Comparison of ENCODE assay signal across 1 cellular context in the genomic region with DNA sequence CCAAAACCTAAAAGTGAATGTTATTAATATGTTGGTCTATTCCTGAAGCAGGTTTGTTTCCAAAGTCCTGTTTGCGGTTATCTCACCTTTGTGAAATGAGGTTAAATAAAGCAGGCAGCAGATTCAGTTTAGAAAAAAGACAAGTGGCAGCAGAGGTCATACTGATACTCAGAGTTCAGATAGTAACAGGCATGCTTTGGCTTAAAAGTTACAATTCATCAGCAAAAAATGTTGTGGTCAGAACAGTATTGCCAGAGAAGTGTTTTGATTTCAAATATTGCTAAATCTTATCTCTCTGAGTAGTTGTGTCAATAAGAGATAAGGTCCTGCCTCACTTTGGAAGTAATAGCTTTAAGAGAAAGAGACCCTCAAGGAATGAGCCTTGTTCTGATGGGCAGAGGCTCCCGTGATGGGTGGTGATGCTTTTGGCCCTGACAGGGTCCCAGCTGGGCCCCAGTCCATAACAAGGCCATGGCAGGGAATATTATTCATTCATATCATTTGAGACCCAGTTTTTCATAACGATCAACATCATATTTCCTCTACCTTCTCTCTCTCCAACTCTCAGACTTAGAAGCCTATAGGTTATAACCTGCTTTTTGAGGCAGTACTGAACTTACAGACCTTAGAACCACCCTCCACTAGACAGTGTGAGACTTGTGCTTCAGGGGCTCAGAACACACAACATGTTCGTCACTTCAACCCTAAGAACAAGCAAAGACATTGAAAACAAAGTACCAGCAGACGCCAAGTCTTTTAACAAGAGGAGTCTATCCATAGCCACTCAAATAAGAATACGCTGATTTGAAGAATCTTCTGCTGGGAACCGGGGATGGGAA.
TF ChIP-seq lines count a peak whose summit lies in the region.

No MANE protein-coding gene starts in this region.

TF ChIP-seq in HepG2, 621 proteins besides CTCF, POLR2A, EP300 and RAD21 (continued from another document and continues in another):
- TF ChIP-seq NAIF1 (CRISPR knock-in tag; IDR thresholded peaks at IDR 0.05; ENCODE audit: borderline replicate concordance) (no peak), ZNF746 (CRISPR knock-in tag; IDR thresholded peaks at IDR 0.05) (no peak), KLF11 (CRISPR knock-in tag; IDR thresholded peaks at IDR 0.05) (no peak), HCFC1 (IDR thresholded peaks at IDR 0.05; ENCODE audit: low read depth, low read length) (no peak), SOX6 (IDR thresholded peaks at IDR 0.05) (no peak), SOX6 (CRISPR knock-in tag; IDR thresholded peaks at IDR 0.05) (peak; percentile 87), FLYWCH1 (CRISPR knock-in tag; IDR thresholded peaks at IDR 0.05) (no peak), IKZF1 (IDR thresholded peaks at IDR 0.05) (no peak), CCDC6 (CRISPR knock-in tag; IDR thresholded peaks at IDR 0.05) (no peak), ZNF282 (IDR thresholded peaks at IDR 0.05; ENCODE audit: partially characterized antibody) (no peak), ZFP36L1 (CRISPR knock-in tag; IDR thresholded peaks at IDR 0.05) (no peak; the same call in 1 of the 2 replicates), RORA (CRISPR knock-in tag; IDR thresholded peaks at IDR 0.05) (no peak), ASH2L (IDR thresholded peaks at IDR 0.05; ENCODE audit: insufficient read length, low read depth, low read length) (no peak), MAF1 (CRISPR knock-in tag; IDR thresholded peaks at IDR 0.05; ENCODE audit: borderline replicate concordance) (no peak), ZNF274 (CRISPR knock-in tag; IDR thresholded peaks at IDR 0.05) (no peak), ZNF543 (CRISPR knock-in tag; IDR thresholded peaks at IDR 0.05) (no peak), PHF8 (CRISPR knock-in tag; IDR thresholded peaks at IDR 0.05) (no peak), ZNF790 (CRISPR knock-in tag; IDR thresholded peaks at IDR 0.05; ENCODE audit: borderline replicate concordance) (no peak), NCOA5 (CRISPR knock-in tag; IDR thresholded peaks at IDR 0.05) (no peak), MTF1 (CRISPR knock-in tag; IDR thresholded peaks at IDR 0.05) (no peak), TBP (CRISPR knock-in tag; IDR thresholded peaks at IDR 0.05) (no peak), ZNF460 (CRISPR knock-in tag; IDR thresholded peaks at IDR 0.05; ENCODE audit: borderline replicate concordance) (no peak), ZNF17 (CRISPR knock-in tag; IDR thresholded peaks at IDR 0.05) (no peak), TGIF2 (CRISPR knock-in tag; IDR thresholded peaks at IDR 0.05) (no peak), FOXJ3 (CRISPR knock-in tag; IDR thresholded peaks at IDR 0.05; ENCODE audit: borderline replicate concordance) (peak; percentile 90), KDM5A (IDR thresholded peaks at IDR 0.05; ENCODE audit: borderline replicate concordance, low read length) (no peak), EZH2 (conservative IDR thresholded peaks at IDR 0.05; ENCODE audit: low read depth, low read length) (no peak), ZNF776 (CRISPR knock-in tag; IDR thresholded peaks at IDR 0.05) (no peak)
- TF ChIP-seq, protein P1, sequence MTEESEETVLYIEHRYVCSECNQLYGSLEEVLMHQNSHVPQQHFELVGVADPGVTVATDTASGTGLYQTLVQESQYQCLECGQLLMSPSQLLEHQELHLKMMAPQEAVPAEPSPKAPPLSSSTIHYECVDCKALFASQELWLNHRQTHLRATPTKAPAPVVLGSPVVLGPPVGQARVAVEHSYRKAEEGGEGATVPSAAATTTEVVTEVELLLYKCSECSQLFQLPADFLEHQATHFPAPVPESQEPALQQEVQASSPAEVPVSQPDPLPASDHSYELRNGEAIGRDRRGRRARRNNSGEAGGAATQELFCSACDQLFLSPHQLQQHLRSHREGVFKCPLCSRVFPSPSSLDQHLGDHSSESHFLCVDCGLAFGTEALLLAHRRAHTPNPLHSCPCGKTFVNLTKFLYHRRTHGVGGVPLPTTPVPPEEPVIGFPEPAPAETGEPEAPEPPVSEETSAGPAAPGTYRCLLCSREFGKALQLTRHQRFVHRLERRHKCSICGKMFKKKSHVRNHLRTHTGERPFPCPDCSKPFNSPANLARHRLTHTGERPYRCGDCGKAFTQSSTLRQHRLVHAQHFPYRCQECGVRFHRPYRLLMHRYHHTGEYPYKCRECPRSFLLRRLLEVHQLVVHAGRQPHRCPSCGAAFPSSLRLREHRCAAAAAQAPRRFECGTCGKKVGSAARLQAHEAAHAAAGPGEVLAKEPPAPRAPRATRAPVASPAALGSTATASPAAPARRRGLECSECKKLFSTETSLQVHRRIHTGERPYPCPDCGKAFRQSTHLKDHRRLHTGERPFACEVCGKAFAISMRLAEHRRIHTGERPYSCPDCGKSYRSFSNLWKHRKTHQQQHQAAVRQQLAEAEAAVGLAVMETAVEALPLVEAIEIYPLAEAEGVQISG (CRISPR knock-in tag; IDR thresholded peaks at IDR 0.05) = no peak
- TF ChIP-seq, protein P2, sequence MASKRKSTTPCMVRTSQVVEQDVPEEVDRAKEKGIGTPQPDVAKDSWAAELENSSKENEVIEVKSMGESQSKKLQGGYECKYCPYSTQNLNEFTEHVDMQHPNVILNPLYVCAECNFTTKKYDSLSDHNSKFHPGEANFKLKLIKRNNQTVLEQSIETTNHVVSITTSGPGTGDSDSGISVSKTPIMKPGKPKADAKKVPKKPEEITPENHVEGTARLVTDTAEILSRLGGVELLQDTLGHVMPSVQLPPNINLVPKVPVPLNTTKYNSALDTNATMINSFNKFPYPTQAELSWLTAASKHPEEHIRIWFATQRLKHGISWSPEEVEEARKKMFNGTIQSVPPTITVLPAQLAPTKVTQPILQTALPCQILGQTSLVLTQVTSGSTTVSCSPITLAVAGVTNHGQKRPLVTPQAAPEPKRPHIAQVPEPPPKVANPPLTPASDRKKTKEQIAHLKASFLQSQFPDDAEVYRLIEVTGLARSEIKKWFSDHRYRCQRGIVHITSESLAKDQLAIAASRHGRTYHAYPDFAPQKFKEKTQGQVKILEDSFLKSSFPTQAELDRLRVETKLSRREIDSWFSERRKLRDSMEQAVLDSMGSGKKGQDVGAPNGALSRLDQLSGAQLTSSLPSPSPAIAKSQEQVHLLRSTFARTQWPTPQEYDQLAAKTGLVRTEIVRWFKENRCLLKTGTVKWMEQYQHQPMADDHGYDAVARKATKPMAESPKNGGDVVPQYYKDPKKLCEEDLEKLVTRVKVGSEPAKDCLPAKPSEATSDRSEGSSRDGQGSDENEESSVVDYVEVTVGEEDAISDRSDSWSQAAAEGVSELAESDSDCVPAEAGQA (IDR thresholded peaks at IDR 0.05; ENCODE audit: low read depth) = no peak
- TF ChIP-seq, protein P2 (CRISPR knock-in tag; IDR thresholded peaks at IDR 0.05; ENCODE audit: borderline replicate concordance) = no peak
- TF ChIP-seq, protein P3, sequence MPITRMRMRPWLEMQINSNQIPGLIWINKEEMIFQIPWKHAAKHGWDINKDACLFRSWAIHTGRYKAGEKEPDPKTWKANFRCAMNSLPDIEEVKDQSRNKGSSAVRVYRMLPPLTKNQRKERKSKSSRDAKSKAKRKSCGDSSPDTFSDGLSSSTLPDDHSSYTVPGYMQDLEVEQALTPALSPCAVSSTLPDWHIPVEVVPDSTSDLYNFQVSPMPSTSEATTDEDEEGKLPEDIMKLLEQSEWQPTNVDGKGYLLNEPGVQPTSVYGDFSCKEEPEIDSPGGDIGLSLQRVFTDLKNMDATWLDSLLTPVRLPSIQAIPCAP (CRISPR knock-in tag; IDR thresholded peaks at IDR 0.05; ENCODE audit: low read depth) = no peak
- TF ChIP-seq, protein P4, sequence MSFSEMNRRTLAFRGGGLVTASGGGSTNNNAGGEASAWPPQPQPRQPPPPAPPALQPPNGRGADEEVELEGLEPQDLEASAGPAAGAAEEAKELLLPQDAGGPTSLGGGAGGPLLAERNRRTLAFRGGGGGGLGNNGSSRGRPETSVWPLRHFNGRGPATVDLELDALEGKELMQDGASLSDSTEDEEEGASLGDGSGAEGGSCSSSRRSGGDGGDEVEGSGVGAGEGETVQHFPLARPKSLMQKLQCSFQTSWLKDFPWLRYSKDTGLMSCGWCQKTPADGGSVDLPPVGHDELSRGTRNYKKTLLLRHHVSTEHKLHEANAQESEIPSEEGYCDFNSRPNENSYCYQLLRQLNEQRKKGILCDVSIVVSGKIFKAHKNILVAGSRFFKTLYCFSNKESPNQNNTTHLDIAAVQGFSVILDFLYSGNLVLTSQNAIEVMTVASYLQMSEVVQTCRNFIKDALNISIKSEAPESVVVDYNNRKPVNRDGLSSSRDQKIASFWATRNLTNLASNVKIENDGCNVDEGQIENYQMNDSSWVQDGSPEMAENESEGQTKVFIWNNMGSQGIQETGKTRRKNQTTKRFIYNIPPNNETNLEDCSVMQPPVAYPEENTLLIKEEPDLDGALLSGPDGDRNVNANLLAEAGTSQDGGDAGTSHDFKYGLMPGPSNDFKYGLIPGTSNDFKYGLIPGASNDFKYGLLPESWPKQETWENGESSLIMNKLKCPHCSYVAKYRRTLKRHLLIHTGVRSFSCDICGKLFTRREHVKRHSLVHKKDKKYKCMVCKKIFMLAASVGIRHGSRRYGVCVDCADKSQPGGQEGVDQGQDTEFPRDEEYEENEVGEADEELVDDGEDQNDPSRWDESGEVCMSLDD (CRISPR knock-in tag; IDR thresholded peaks at IDR 0.05; ENCODE audit: borderline replicate concordance) = no peak
- TF ChIP-seq, protein P5, sequence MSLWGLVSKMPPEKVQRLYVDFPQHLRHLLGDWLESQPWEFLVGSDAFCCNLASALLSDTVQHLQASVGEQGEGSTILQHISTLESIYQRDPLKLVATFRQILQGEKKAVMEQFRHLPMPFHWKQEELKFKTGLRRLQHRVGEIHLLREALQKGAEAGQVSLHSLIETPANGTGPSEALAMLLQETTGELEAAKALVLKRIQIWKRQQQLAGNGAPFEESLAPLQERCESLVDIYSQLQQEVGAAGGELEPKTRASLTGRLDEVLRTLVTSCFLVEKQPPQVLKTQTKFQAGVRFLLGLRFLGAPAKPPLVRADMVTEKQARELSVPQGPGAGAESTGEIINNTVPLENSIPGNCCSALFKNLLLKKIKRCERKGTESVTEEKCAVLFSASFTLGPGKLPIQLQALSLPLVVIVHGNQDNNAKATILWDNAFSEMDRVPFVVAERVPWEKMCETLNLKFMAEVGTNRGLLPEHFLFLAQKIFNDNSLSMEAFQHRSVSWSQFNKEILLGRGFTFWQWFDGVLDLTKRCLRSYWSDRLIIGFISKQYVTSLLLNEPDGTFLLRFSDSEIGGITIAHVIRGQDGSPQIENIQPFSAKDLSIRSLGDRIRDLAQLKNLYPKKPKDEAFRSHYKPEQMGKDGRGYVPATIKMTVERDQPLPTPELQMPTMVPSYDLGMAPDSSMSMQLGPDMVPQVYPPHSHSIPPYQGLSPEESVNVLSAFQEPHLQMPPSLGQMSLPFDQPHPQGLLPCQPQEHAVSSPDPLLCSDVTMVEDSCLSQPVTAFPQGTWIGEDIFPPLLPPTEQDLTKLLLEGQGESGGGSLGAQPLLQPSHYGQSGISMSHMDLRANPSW (CRISPR knock-in tag; IDR thresholded peaks at IDR 0.05; ENCODE audit: borderline replicate concordance) = no peak
- TF ChIP-seq, protein P6, sequence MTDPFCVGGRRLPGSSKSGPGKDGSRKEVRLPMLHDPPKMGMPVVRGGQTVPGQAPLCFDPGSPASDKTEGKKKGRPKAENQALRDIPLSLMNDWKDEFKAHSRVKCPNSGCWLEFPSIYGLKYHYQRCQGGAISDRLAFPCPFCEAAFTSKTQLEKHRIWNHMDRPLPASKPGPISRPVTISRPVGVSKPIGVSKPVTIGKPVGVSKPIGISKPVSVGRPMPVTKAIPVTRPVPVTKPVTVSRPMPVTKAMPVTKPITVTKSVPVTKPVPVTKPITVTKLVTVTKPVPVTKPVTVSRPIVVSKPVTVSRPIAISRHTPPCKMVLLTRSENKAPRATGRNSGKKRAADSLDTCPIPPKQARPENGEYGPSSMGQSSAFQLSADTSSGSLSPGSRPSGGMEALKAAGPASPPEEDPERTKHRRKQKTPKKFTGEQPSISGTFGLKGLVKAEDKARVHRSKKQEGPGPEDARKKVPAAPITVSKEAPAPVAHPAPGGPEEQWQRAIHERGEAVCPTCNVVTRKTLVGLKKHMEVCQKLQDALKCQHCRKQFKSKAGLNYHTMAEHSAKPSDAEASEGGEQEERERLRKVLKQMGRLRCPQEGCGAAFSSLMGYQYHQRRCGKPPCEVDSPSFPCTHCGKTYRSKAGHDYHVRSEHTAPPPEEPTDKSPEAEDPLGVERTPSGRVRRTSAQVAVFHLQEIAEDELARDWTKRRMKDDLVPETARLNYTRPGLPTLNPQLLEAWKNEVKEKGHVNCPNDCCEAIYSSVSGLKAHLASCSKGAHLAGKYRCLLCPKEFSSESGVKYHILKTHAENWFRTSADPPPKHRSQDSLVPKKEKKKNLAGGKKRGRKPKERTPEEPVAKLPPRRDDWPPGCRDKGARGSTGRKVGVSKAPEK (CRISPR knock-in tag; IDR thresholded peaks at IDR 0.05; ENCODE audit: borderline replicate concordance) = no peak
- TF ChIP-seq, protein P7, sequence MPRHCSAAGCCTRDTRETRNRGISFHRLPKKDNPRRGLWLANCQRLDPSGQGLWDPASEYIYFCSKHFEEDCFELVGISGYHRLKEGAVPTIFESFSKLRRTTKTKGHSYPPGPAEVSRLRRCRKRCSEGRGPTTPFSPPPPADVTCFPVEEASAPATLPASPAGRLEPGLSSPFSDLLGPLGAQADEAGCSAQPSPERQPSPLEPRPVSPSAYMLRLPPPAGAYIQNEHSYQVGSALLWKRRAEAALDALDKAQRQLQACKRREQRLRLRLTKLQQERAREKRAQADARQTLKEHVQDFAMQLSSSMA (CRISPR knock-in tag; IDR thresholded peaks at IDR 0.05) = no peak
- TF ChIP-seq, protein P8, sequence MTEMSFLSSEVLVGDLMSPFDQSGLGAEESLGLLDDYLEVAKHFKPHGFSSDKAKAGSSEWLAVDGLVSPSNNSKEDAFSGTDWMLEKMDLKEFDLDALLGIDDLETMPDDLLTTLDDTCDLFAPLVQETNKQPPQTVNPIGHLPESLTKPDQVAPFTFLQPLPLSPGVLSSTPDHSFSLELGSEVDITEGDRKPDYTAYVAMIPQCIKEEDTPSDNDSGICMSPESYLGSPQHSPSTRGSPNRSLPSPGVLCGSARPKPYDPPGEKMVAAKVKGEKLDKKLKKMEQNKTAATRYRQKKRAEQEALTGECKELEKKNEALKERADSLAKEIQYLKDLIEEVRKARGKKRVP (CRISPR knock-in tag; IDR thresholded peaks at IDR 0.05) = peak in 1 of 2 experiments; percentile 72; a peak in 2 of 4 replicates
- TF ChIP-seq, protein P9, sequence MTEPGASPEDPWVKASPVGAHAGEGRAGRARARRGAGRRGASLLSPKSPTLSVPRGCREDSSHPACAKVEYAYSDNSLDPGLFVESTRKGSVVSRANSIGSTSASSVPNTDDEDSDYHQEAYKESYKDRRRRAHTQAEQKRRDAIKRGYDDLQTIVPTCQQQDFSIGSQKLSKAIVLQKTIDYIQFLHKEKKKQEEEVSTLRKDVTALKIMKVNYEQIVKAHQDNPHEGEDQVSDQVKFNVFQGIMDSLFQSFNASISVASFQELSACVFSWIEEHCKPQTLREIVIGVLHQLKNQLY (CRISPR knock-in tag; IDR thresholded peaks at IDR 0.05) = no peak
